Comparison of ENCODE assay signal across 8 cellular contexts in genomic region chr17:45394913-45395568, GRCh38. TPM values are rescaled to one million over a fixed set of nuclear protein-coding genes. Genes with fewer than 3 reads are reported as not detected.
A peak's percentile ranks its signal among the peaks of the same experiment; 100 is the strongest.
DNase-seq lines count a peak whose midpoint lies in the region; ATAC-seq and TF ChIP-seq lines count a peak whose summit lies in the region.

No MANE protein-coding gene starts in this region.

- TF ChIP-seq EP300 in upper lobe of left lung (IDR thresholded peaks at IDR 0.05): no peak

- peaks cover 24% of the 10 kb centered on the region for H3K36me3 Mint-ChIP-seq in activated CD8-positive, alpha-beta memory T cell treated with anti-CD3 and anti-CD28 coated beads, Interleukin-2, amount 10 ng/mL, durations not matched to agents 7 days and 5 days
- peaks cover 0 to 39% (median 4%) of the 10 kb centered on the region in 3 donors for H3K36me3 Mint-ChIP-seq in naive thymus-derived CD8-positive, alpha-beta T cell

- CTCF ChIA-PET in activated CD8-positive, alpha-beta memory T cell treated with anti-CD3 and anti-CD28 coated beads, Interleukin-2, amount 10 ng/mL, durations not matched to agents 7 days and 5 days (lab: Charles Lee): interaction anchor here (0.8 to 3.2 kb wide), 7 partner anchors 9 to 176 kb away, joined by 3 to 13 read pairs (median 5); no protein-coding TSS in a partner anchor

- 40 to 53% methylated on average over 11 to 29 of the region's 30 CpGs for whole genome bisulfite sequencing in upper lobe of left lung, 2 donors

- peaks cover 3 to 63% (median 48%) of the 10 kb centered on the region in 4 donors for H3K36me3 ChIP-seq in upper lobe of left lung

- H3K4me3 ChIP-seq in upper lobe of left lung: peak overlapping the region in 1 of 4 donors; percentile 14

- no peak overlapping the region for H3K27ac ChIP-seq in upper lobe of left lung

- no peaks in the 10 kb centered on the region for H3K4me1 Mint-ChIP-seq in activated CD8-positive, alpha-beta memory T cell treated with anti-CD3 and anti-CD28 coated beads, Interleukin-2, amount 10 ng/mL, durations not matched to agents 7 days and 5 days
- H3K4me1 Mint-ChIP-seq in naive thymus-derived CD8-positive, alpha-beta T cell: peaks cover 9 to 17% (median 13%) of the 10 kb centered on the region in 4 donors

- TF ChIP-seq CTCF in GM13977 (IDR thresholded peaks at IDR 0.05; ENCODE audit: extremely low read depth, insufficient read depth, missing control alignments): peak; percentile 62
- peak; percentile 61 to 84 (median 75) for TF ChIP-seq CTCF in upper lobe of left lung (IDR thresholded peaks at IDR 0.05)

- H3K4me1 ChIP-seq in upper lobe of left lung: peaks cover 0 to 11% (median 2%) of the 10 kb centered on the region in 4 donors

- no peaks in the 10 kb centered on the region for H3K9me3 Mint-ChIP-seq in activated CD8-positive, alpha-beta memory T cell treated with anti-CD3 and anti-CD28 coated beads, Interleukin-2, amount 10 ng/mL, durations not matched to agents 7 days and 5 days (ENCODE audit: low read depth)
- no peaks in the 10 kb centered on the region for H3K9me3 Mint-ChIP-seq in naive thymus-derived CD8-positive, alpha-beta T cell

- in situ Hi-C loops in ACHN (cut with HindIII; ENCODE audit: low pct_ligation_motif_present, low pct_unique_long_range_greater_than_20kb, low sequenced_read_pairs) (no loop called here), GM13977 (cut with MboI; ENCODE audit: low pct_unique_long_range_greater_than_20kb, low sequenced_read_pairs, unreplicated experiment) (no loop called here)

- no peak for TF ChIP-seq POLR2A in upper lobe of left lung (IDR thresholded peaks at IDR 0.05)

- peak; percentile 72 for DNase-seq in ACHN
- DNase-seq in GM13977 (ENCODE audit: low spot score): peak; percentile 82
- DNase-seq in NCI-H524 (lab: John Stamatoyannopoulos, UW): peak; percentile 62 to 85
- DNase-seq in activated CD8-positive, alpha-beta memory T cell treated with anti-CD3 and anti-CD28 coated beads, Interleukin-2, amount 10 ng/mL, durations not matched to agents 7 days and 5 days: peak; percentile 55
- DNase-seq in fibroblast of peridontal ligament (ENCODE audit: extremely low read depth): peak; percentile 83
- peak in 8 of 10 donors; percentile 20 to 73 (median 42) for DNase-seq in naive thymus-derived CD8-positive, alpha-beta T cell
- DNase-seq in upper lobe of left lung: peak in 1 of 2 donors; percentile 89
- no peak for DNase-seq in SKM-1 treated with dmso at 0.1 percent for 144 hours (lab: John Stamatoyannopoulos, UW; ENCODE audit: unreplicated experiment)

- H3K4me3 Mint-ChIP-seq in activated CD8-positive, alpha-beta memory T cell treated with anti-CD3 and anti-CD28 coated beads, Interleukin-2, amount 10 ng/mL, durations not matched to agents 7 days and 5 days: no peak overlapping the region
- no peak overlapping the region for H3K4me3 Mint-ChIP-seq in naive thymus-derived CD8-positive, alpha-beta T cell

- H3K27me3 Mint-ChIP-seq in activated CD8-positive, alpha-beta memory T cell treated with anti-CD3 and anti-CD28 coated beads, Interleukin-2, amount 10 ng/mL, durations not matched to agents 7 days and 5 days: no peaks in the 10 kb centered on the region
- no peaks in the 10 kb centered on the region for H3K27me3 Mint-ChIP-seq in naive thymus-derived CD8-positive, alpha-beta T cell

- H3K9me3 ChIP-seq in upper lobe of left lung: no peaks in the 10 kb centered on the region

- no peak overlapping the region for H3K27ac Mint-ChIP-seq in activated CD8-positive, alpha-beta memory T cell treated with anti-CD3 and anti-CD28 coated beads, Interleukin-2, amount 10 ng/mL, durations not matched to agents 7 days and 5 days
- H3K27ac Mint-ChIP-seq in naive thymus-derived CD8-positive, alpha-beta T cell: peak overlapping the region in 6 of 10 donors; percentile 8 to 86 (median 73)

- POLR2A ChIA-PET in naive thymus-derived CD8-positive, alpha-beta T cell (lab: Charles Lee): interaction anchor here (0.5 to 2.7 kb wide), 6 partner anchors 12 to 246 kb away, joined by 3 to 6 read pairs (median 3); partner anchors contain the start of gene MAP3K14

- peak; percentile 41 for ATAC-seq in activated CD8-positive, alpha-beta memory T cell treated with anti-CD3 and anti-CD28 coated beads, Interleukin-2, amount 10 ng/mL, durations not matched to agents 7 days and 5 days
- ATAC-seq in naive thymus-derived CD8-positive, alpha-beta T cell: peak; percentile 64 to 68
- peak; percentile 67 to 81 for ATAC-seq in upper lobe of left lung (ENCODE audit: low FRiP score in 2 of 2)

- H3K27me3 ChIP-seq in upper lobe of left lung: no peaks in the 10 kb centered on the region

RNA-seq across cellular contexts. Expression of gene ARHGAP27, which starts 37.6 kb away (rescaled TPM):
- total RNA-seq in activated CD8-positive, alpha-beta memory T cell treated with anti-CD3 and anti-CD28 coated beads, Interleukin-2, amount 10 ng/mL, durations not matched to agents 7 days and 5 days: 100 to 1,000 TPM in 1 of 2 experiments, 10 to 100 TPM in 1; 79.5 to 104 TPM
- total RNA-seq in naive thymus-derived CD8-positive, alpha-beta T cell: 100 to 1,000 TPM; 101 to 102 TPM
- polyA plus RNA-seq in naive thymus-derived CD8-positive, alpha-beta T cell: 10 to 100 TPM; 17.3 to 31.1 (median 19.8) TPM
- 100 to 1,000 TPM in 1 of 6 donors, 10 to 100 TPM in 5; 46.1 to 243 (median 81.4) TPM for total RNA-seq in upper lobe of left lung
